22 cellular contexts compared by ENCODE assay signal in the genomic region with DNA sequence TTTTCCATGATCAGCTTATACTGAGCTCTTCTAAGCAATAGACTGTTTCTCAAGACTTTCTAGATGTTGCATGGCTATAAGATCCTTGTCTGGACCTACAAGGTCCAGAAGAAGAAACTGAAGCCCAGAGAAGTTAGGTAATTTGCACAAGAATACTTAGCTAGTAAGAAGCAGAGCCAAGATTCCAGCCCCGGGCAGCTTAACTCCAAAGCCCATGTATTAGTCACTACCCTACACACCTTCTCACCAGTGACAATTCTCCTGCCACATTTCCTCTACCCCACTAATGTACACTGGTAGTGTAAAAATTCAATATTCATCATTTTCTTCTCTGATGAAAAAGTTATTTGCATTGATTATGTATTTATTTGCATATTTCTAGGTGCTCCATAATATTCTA.
"Had no signal": no experiment of that assay in that cellular context is flagged by ENCODE, and none has a peak within 500 bp of the region (broad histone marks: within the 10 kb centered on the region; RNA-seq: fewer than 3 reads in every experiment).

No MANE protein-coding gene starts in this region.

- H3K4me1 ChIP-seq: adrenal gland, prostate gland, upper lobe of right lung had no signal

- H3K27ac ChIP-seq: adrenal gland, neural progenitor cell, prostate gland, skin epidermis, thoracic aorta, upper lobe of right lung had no signal

- H3K4me3 ChIP-seq: adrenal gland, mucosa of descending colon, neural progenitor cell, prostate gland, skin epidermis, thoracic aorta, upper lobe of right lung had no signal

- H2AFZ ChIP-seq: neural progenitor cell had no signal

- ATAC-seq: activated naive CD4-positive, alpha-beta T cell treated with anti-CD3 and anti-CD28 coated beads, Interleukin-2, amount 50 U/mL, for 72 hours; mucosa of descending colon; right cardiac atrium; stimulated activated effector memory CD8-positive, alpha-beta T cell treated with anti-CD3 and anti-CD28 coated beads, Interleukin-12 subunit alpha, Interleukin-12 subunit beta, amount 100 ng/mL, for 72 hours; upper lobe of right lung had no signal

- H3K27me3 ChIP-seq: adrenal gland, neural progenitor cell, upper lobe of right lung had no signal

- H3K9me3 ChIP-seq: adrenal gland, mucosa of descending colon, prostate gland, thoracic aorta, upper lobe of right lung had no signal

- H3K36me3 ChIP-seq: adrenal gland, neural progenitor cell, prostate gland, thoracic aorta, upper lobe of right lung had no signal

- H3K9ac ChIP-seq: neural progenitor cell had no signal

- DNase-seq: activated CD4-positive, alpha-beta memory T cell treated with anti-CD3 and anti-CD28 coated beads for 36 hours; activated CD4-positive, alpha-beta T cell treated with anti-CD3 and anti-CD28 coated beads for 4 hours; activated gamma-delta T cell treated with Interleukin-2 at 50 U/mL for 16 hours; activated T-cell treated with anti-CD3 and anti-CD28 coated beads for 4 hours; adrenal gland; central memory CD4-positive, alpha-beta T cell; endodermal cell; erythroblast; immature natural killer cell; mesenchymal stem cell; mucosa of descending colon; naive B cell; right cardiac atrium; stimulated activated CD4-positive, alpha-beta T cell treated with anti-CD3 and anti-CD28 coated beads, Interleukin-4, amount 100 ng/mL, for 1 hour; T-helper 2 cell; upper lobe of right lung had no signal

- H3K4me2 ChIP-seq: neural progenitor cell had no signal
